ENCODE assay signal across 19 cellular contexts in genomic region chr3:143330316-143330868, GRCh38.
A peak's percentile ranks its signal among the peaks of the same experiment; 100 is the strongest.
DNase-seq lines count a peak whose midpoint lies in the region; ATAC-seq lines count a peak whose summit lies in the region.
"Had no signal": no experiment of that assay in that cellular context is flagged by ENCODE, and none has a peak within 500 bp of the region (broad histone marks: within the 10 kb centered on the region; RNA-seq: fewer than 3 reads in every experiment).

No MANE protein-coding gene starts in this region.

- DNase-seq in NCI-H1694 treated with DMSO at 0.1 percent for 48 hours (lab: John Stamatoyannopoulos, UW) = peak; percentile 61
- DNase-seq in SK-N-MC (ENCODE audit: low read depth, low spot score) = peak; percentile 26
- DNase-seq in globus pallidus (ENCODE audit: low spot score) = peak; percentile 41
- peak; percentile 81 for DNase-seq in pons (ENCODE audit: low spot score)
- no peak for DNase-seq in DMS53 (lab: John Stamatoyannopoulos, UW)
- DNase-seq: activated CD4-positive, alpha-beta T cell treated with anti-CD3 and anti-CD28 coated beads, Interleukin-2, amount 50 U/mL, for 4 hours; activated CD8-positive, alpha-beta memory T cell treated with anti-CD3 and anti-CD28 coated beads, Interleukin-2, amount 50 U/mL, for 48 hours; foreskin melanocyte; Peyer's patch; stimulated activated CD4-positive, alpha-beta T cell treated with anti-CD3 and anti-CD28 coated beads, Interleukin-2, amount 100 ng/mL, for 24 hours; stimulated activated naive B cell treated with anti-CD40 and anti-IgM and Interleukin-4, amounts not matched to agents 10 μg/mL and 1 μg/mL and 100 μg/mL, for 72 hours; T-helper 2 cell had no signal

- no peak for ATAC-seq in GM19328 (IDR thresholded peaks at IDR 0.05; ENCODE audit: unreplicated experiment)
- ATAC-seq in GM21381 (IDR thresholded peaks at IDR 0.05; ENCODE audit: unreplicated experiment) = no peak
- ATAC-seq: HCT116; natural killer cell treated with Interleukin-12 subunit alpha and Interleukin-12 subunit beta and Interleukin-15 and Interleukin-18, amount 100 ng/mL, for 72 hours; stimulated activated naive B cell treated with anti-CD40 and anti-IgM and Interleukin-4, amounts not matched to agents 10 μg/mL and 1 μg/mL and 100 μg/mL, for 72 hours had no signal

- H3K4me3 ChIP-seq in SK-N-MC = peak overlapping the region; percentile 50
- H3K4me3 ChIP-seq: Peyer's patch, prostate gland, SJSA1, thyroid gland had no signal

- no peak overlapping the region for H3K27ac ChIP-seq in SK-N-MC
- H3K27ac ChIP-seq: Peyer's patch, prostate gland, SJSA1, thyroid gland had no signal

- H3K9ac ChIP-seq in SK-N-MC (ENCODE audit: insufficient read length) = no peak overlapping the region

- H3K9me3 ChIP-seq in SK-N-MC (ENCODE audit: low read depth, low read length) = no peaks in the 10 kb centered on the region; the same call in 1 of the 2 replicates
- H3K9me3 ChIP-seq: Peyer's patch, prostate gland, SJSA1, thyroid gland had no signal

- no peaks in the 10 kb centered on the region for H3K36me3 ChIP-seq in SK-N-MC (ENCODE audit: insufficient read depth, low read length)
- H3K36me3 ChIP-seq: Peyer's patch, prostate gland, SJSA1, thyroid gland had no signal
